In the genomic region with DNA sequence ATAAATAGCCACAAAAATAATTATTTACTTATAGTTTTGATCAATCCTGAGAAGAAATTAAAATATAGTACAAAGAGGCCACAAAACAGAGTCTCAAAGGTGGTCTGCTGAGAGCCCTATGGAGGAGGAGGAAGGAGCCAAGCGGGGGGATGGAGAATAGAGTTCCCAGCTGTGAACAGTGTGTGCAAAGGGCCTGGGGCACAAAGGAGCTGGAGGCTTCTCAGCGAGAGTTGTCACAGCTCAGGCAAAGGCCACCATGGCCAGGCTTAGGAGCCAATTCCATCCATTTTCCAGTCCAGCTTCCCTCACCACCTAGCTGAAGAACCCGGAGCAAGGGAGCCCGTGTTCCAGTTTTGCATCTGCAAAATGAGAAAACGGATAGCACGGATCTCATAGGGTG, we compare ENCODE assay signal across 11 cellular contexts. TPM values are rescaled to one million over a fixed set of nuclear protein-coding genes. Genes with fewer than 3 reads are reported as not detected.
"Had no signal": no experiment of that assay in that cellular context is flagged by ENCODE, and none has a peak within 500 bp of the region (broad histone marks: within the 10 kb centered on the region; RNA-seq: fewer than 3 reads in every experiment).

No MANE protein-coding gene starts in this region.

- H3K9ac ChIP-seq: GM23248 had no signal

- DNase-seq: GM23248, GOT3, H9, HCEC 1CT, HFFc6, KG1 had no signal

- H3K27ac ChIP-seq: GM23248, HL-60 had no signal

- H3K9me3 Mint-ChIP-seq: H9, HFFc6, IgD-negative memory B cell had no signal

- FAIRE-seq: H54, HepG2 had no signal

- H2AFZ ChIP-seq: GM23248 had no signal

- ATAC-seq: HepG2 had no signal

- H3K4me3 Mint-ChIP-seq: H9, HFFc6, IgD-negative memory B cell had no signal

- H3K27ac Mint-ChIP-seq: H9, HFFc6, IgD-negative memory B cell had no signal

- H3K4me3 ChIP-seq: GM23248 had no signal

RNA-seq across cellular contexts. Expression of a gene that starts 5.4 kb away (rescaled TPM):
- total RNA-seq: HFFc6, HT1080 had no signal
- polyA plus RNA-seq: IgD-negative memory B cell had no signal
